In genomic region chr10:103465411-103466179, GRCh38 we compare ENCODE assay signal across 19 cellular contexts. TPM values are rescaled to one million over a fixed set of nuclear protein-coding genes. Genes with fewer than 3 reads are reported as not detected.
DNase-seq lines count a peak whose midpoint lies in the region; TF ChIP-seq lines count a peak whose summit lies in the region.
"Had no signal": no experiment of that assay in that cellular context is flagged by ENCODE, and none has a peak within 500 bp of the region (broad histone marks: within the 10 kb centered on the region; RNA-seq: fewer than 3 reads in every experiment).

No MANE protein-coding gene starts in this region.

- H3K9me3 ChIP-seq in BLaER1 treated with 17β-estradiol and CSF1 and Interleukin-3, amounts not matched to agents 10 nM and 100 nM (replicated peaks in 1 of 11) = no peaks in the 10 kb centered on the region
- H3K9me3 ChIP-seq in HEK293 (ENCODE audit: control insufficient read depth, insufficient read depth, low read depth, low read length) (no peaks in the 10 kb centered on the region), SJCRH30 (replicated peaks) (no peaks in the 10 kb centered on the region)
- H3K9me3 ChIP-seq: Caco-2, MG63 had no signal

- no peaks in the 10 kb centered on the region for H3K36me3 ChIP-seq in BLaER1 treated with 17β-estradiol and CSF1 and Interleukin-3, amounts not matched to agents 10 nM and 100 nM
- H3K36me3 ChIP-seq in HEK293 (ENCODE audit: control insufficient read depth in 2 of 2, insufficient read depth in 1 of 2, low read length in 2 of 2) (no peaks in the 10 kb centered on the region), SJCRH30 (no peaks in the 10 kb centered on the region)
- H3K36me3 ChIP-seq: MG63 had no signal

- H4K20me1 ChIP-seq in BLaER1 treated with 17β-estradiol and CSF1 and Interleukin-3, amounts not matched to agents 10 nM and 100 nM = no peaks in the 10 kb centered on the region

- TF ChIP-seq CTCF in HEK293 (tag by site-specific recombination; IDR thresholded peaks at IDR 0.05) = no peak
- TF ChIP-seq CTCF in VCaP (conservative IDR thresholded peaks at IDR 0.05) = no peak

- H3K4me3 ChIP-seq in BLaER1 treated with 17β-estradiol and CSF1 and Interleukin-3, amounts not matched to agents 10 nM and 100 nM = no peak overlapping the region
- H3K4me3 ChIP-seq in HEK293 (ENCODE audit: low read depth, low read length) = no peak overlapping the region
- no peak overlapping the region for H3K4me3 ChIP-seq in SJCRH30
- H3K4me3 ChIP-seq: MG63 had no signal

- no peak overlapping the region for H3K27ac ChIP-seq in BLaER1 treated with 17β-estradiol and CSF1 and Interleukin-3, amounts not matched to agents 10 nM and 100 nM
- H3K27ac ChIP-seq in HEK293 (ENCODE audit: extremely low read depth, low read depth, low read length) = no peak overlapping the region
- H3K27ac ChIP-seq in VCaP = peak overlapping the region; percentile 68
- H3K27ac ChIP-seq in SJCRH30 = no peak overlapping the region

- peak overlapping the region in 10 of 11 experiments; percentile 6 to 98 (median 48); a peak in 18 of 22 replicates for H3K4me2 ChIP-seq in BLaER1 treated with 17β-estradiol and CSF1 and Interleukin-3, amounts not matched to agents 10 nM and 100 nM

- H3K4me1 ChIP-seq in BLaER1 treated with 17β-estradiol and CSF1 and Interleukin-3, amounts not matched to agents 10 nM and 100 nM = peaks cover 56 to 72% (median 67%) of the 10 kb centered on the region in 10 experiments
- H3K4me1 ChIP-seq in HEK293 (ENCODE audit: control insufficient read depth, insufficient read depth, low read length) (no peaks in the 10 kb centered on the region), SJCRH30 (no peaks in the 10 kb centered on the region)
- H3K4me1 ChIP-seq: Caco-2 had no signal

- POLR2A ChIA-PET in HEK293 (lab: Yijun Ruan, JAX) = interaction anchor here (0.9 to 1.0 kb wide), 2 partner anchors 11 to 13 kb away, joined by 3 to 4 read pairs; partner anchors contain the start of gene CALHM2

- no peak overlapping the region for H3K9ac ChIP-seq in BLaER1 treated with 17β-estradiol and CSF1 and Interleukin-3, amounts not matched to agents 10 nM and 100 nM

- no peaks in the 10 kb centered on the region for H3K27me3 ChIP-seq in BLaER1 treated with 17β-estradiol and CSF1 and Interleukin-3, amounts not matched to agents 10 nM and 100 nM
- H3K27me3 ChIP-seq in SJCRH30 = no peaks in the 10 kb centered on the region
- H3K27me3 ChIP-seq: MG63 had no signal

- CTCF ChIA-PET in HEK293 (lab: Yijun Ruan, JAX) = interaction anchor here (0.6 to 1.1 kb wide), 3 partner anchors 18 to 1173 kb away, joined by 3 read pairs; no protein-coding TSS in a partner anchor

- DNase-seq in midbrain (lab: John Stamatoyannopoulos, UW) (peak; percentile 9), SJCRH30 (no peak), NCI-H446 (lab: John Stamatoyannopoulos, UW) (no peak), NCI-H345 (lab: John Stamatoyannopoulos, UW) (no peak)
- DNase-seq in activated CD8-positive, alpha-beta memory T cell treated with anti-CD3 and anti-CD28 coated beads for 24 hours = no peak
- DNase-seq: Caco-2; CD4-positive, CD25-positive, alpha-beta regulatory T cell; DMS153; EL; HCEC 1CT; MG63; NCI-H1930; NCI-H446 treated with DMSO at 0.1 percent for 48 hours; NK-92 treated with Interleukin-12 subunit alpha and Interleukin-12 subunit beta, amount 100 ng/mL, for 24 hours; SHP77; T-helper 1 cell had no signal

TF ChIP-seq in HEK293, 187 proteins besides CTCF, POLR2A, EP300 and RAD21:
- TF ChIP-seq ZNF155 (tag by site-specific recombination; IDR thresholded peaks at IDR 0.05) (no peak), ZBTB17 (tag by site-specific recombination; IDR thresholded peaks at IDR 0.05) (no peak), ZNF398 (tag by site-specific recombination; IDR thresholded peaks at IDR 0.05) (no peak), ZNF26 (tag by site-specific recombination; IDR thresholded peaks at IDR 0.05) (no peak), ZNF121 (tag by site-specific recombination; IDR thresholded peaks at IDR 0.05) (peak; percentile 83), ZNF548 (tag by site-specific recombination; IDR thresholded peaks at IDR 0.05) (no peak), ZNF416 (tag by site-specific recombination; IDR thresholded peaks at IDR 0.05) (no peak), MZF1 (tag by site-specific recombination; IDR thresholded peaks at IDR 0.05; ENCODE audit: borderline replicate concordance) (no peak)

RNA-seq across cellular contexts. Expression of gene CALHM1, which starts 6.9 kb away (rescaled TPM):
- 0.02 and 0.13 TPM in 2 replicates for total RNA-seq in SJCRH30 (2014; rRNA removed; shearing (Covaris generic))
- total RNA-seq: Caco-2; CD4-positive, CD25-positive, alpha-beta regulatory T cell had no signal

RNA-seq across cellular contexts. Expression of gene CALHM2, which starts 13.4 kb away (rescaled TPM):
- total RNA-seq in SJCRH30 (2014; rRNA removed; shearing (Covaris generic)) = 34.8 and 35.0 TPM in 2 replicates

RNA-seq across cellular contexts. Expression of gene CALHM3, which starts 13.4 kb away (rescaled TPM):
- total RNA-seq in SJCRH30 (2014; rRNA removed; shearing (Covaris generic)) = not detected in 2 replicates
- total RNA-seq: CD4-positive, CD25-positive, alpha-beta regulatory T cell had no signal

RNA-seq across cellular contexts. Expression of gene NEURL1, which starts 27.9 kb away (rescaled TPM):
- total RNA-seq in SJCRH30 (2014; rRNA removed; shearing (Covaris generic)) = 2.6 and 4.1 TPM in 2 replicates
